10 cellular contexts compared by ENCODE assay signal in genomic region chr16:53061256-53061655, GRCh38. TPM values are rescaled to one million over a fixed set of nuclear protein-coding genes. Genes with fewer than 3 reads are reported as not detected.
A peak's percentile ranks its signal among the peaks of the same experiment; 100 is the strongest.
DNase-seq lines count a peak whose midpoint lies in the region; ATAC-seq, FAIRE-seq and TF ChIP-seq lines count a peak whose summit lies in the region.
"Had no signal": no experiment of that assay in that cellular context is flagged by ENCODE, and none has a peak within 500 bp of the region (broad histone marks: within the 10 kb centered on the region; RNA-seq: fewer than 3 reads in every experiment).

No MANE protein-coding gene starts in this region.

- peaks cover 1% of the 10 kb centered on the region for H3K27me3 Mint-ChIP-seq in endothelial cell (ENCODE audit: unreplicated experiment)

- no peak for TF ChIP-seq CTCF in endothelial cell (IDR thresholded peaks at IDR 0.05; ENCODE audit: unreplicated experiment)

- peak overlapping the region; percentile 38 for H3K27ac Mint-ChIP-seq in endothelial cell (ENCODE audit: unreplicated experiment)

- in situ Hi-C loops in GM23248 (cut with MboI) = loop anchor here (10.0 kb wide), 1 partner anchor 64 kb away; no protein-coding TSS in a partner anchor

- H3K4me3 Mint-ChIP-seq in endothelial cell (ENCODE audit: unreplicated experiment) = no peak overlapping the region
- H3K4me3 Mint-ChIP-seq: H9 had no signal

- no peak overlapping the region for H3K9ac ChIP-seq in GM23248

- H3K4me1 Mint-ChIP-seq in endothelial cell (ENCODE audit: unreplicated experiment) = peaks cover 24% of the 10 kb centered on the region

- H3K36me3 ChIP-seq in GM23248 (ENCODE audit: low read depth) = no peaks in the 10 kb centered on the region

- H3K4me3 ChIP-seq in GM23248 = no peak overlapping the region

- no peak for FAIRE-seq in H54 (lab: Jason Lieb, UNC)

- H3K4me1 ChIP-seq in GM23248 (ENCODE audit: insufficient read depth) = peaks cover 11% of the 10 kb centered on the region

- no peak for TF ChIP-seq POLR2A in H54 (IDR thresholded peaks at IDR 0.05; ENCODE audit: low read depth, low read length)

- peaks cover 8% of the 10 kb centered on the region for H3F3A ChIP-seq in GM23248 (ENCODE audit: insufficient read depth)

- ATAC-seq in GM18499 (IDR thresholded peaks at IDR 0.05; ENCODE audit: insufficient read depth, unreplicated experiment) (peak; percentile 14), GM21360 (IDR thresholded peaks at IDR 0.05; ENCODE audit: unreplicated experiment) (peak; percentile 33), HG03280 (IDR thresholded peaks at IDR 0.05; ENCODE audit: unreplicated experiment) (peak; percentile 8)

- DNase-seq in endothelial cell (ENCODE audit: low spot score) = no peak
- no peak for DNase-seq in NCI-H2081 (lab: John Stamatoyannopoulos, UW)
- no peak for DNase-seq in stimulated activated CD4-positive, alpha-beta T cell treated with anti-CD3 and anti-CD28 coated beads, Interleukin-4, amount 100 ng/mL, for 24 hours
- DNase-seq in H54 (ENCODE audit: insufficient read length, low spot score) = no peak
- no peak for DNase-seq in GM23248
- DNase-seq: H9; NK-92 treated with Interleukin-12 subunit alpha and Interleukin-12 subunit beta, amount 100 ng/mL, for 24 hours had no signal

- H3K27me3 ChIP-seq in GM23248 (replicated peaks; ENCODE audit: insufficient read depth) = no peaks in the 10 kb centered on the region

- H4K20me1 ChIP-seq in GM23248 (ENCODE audit: insufficient read depth) = no peaks in the 10 kb centered on the region

- no peaks in the 10 kb centered on the region for H3K9me2 ChIP-seq in GM23248 (ENCODE audit: insufficient read depth)

- no peak overlapping the region for H3K4me2 ChIP-seq in GM23248 (ENCODE audit: unreplicated experiment)

- H3K36me3 Mint-ChIP-seq in endothelial cell (ENCODE audit: low read depth, unreplicated experiment) = no peaks in the 10 kb centered on the region

- H3K27ac ChIP-seq in GM23248 = no peak overlapping the region

- H3K9me3 ChIP-seq in GM23248 (ENCODE audit: low read depth) = no peaks in the 10 kb centered on the region

- no peak overlapping the region for H2AFZ ChIP-seq in GM23248

- no peaks in the 10 kb centered on the region for H3K9me3 Mint-ChIP-seq in endothelial cell (ENCODE audit: unreplicated experiment)
- H3K9me3 Mint-ChIP-seq: H9 had no signal

- peaks cover 88% of the 10 kb centered on the region for H3K79me2 ChIP-seq in GM23248 (ENCODE audit: insufficient read depth)

- WGBS in GM23248 (ENCODE audit: low coverage in 1 of 2, low lambda C conversion rate in 2 of 2, missing lambda C conversion rate in 2 of 2), 2 experiments = 95 to 100% methylated on average over 5 of the region's 5 CpGs

RNA-seq across cellular contexts. Expression of gene CHD9, which starts 6.5 kb away (rescaled TPM):
- 49.2 TPM for total RNA-seq in endothelial cell (ENCODE audit: unreplicated experiment)
- 20.5 and 24.0 TPM in 2 replicates for total RNA-seq in GM23248 (2014; rRNA removed; shearing (Covaris generic))
- polyA plus RNA-seq in GM23248 (2016; fragmentation: Nextera tagmentation; extraction: Ambion mirVana) = 38.1 and 47.4 TPM in 2 replicates

RNA-seq across cellular contexts. Expression of gene CHD9NB, which starts 8.6 kb away (rescaled TPM):
- total RNA-seq in endothelial cell (ENCODE audit: unreplicated experiment) = 2.0 TPM
- total RNA-seq in GM23248 (2014; rRNA removed; shearing (Covaris generic)) = 0.22 and 0.25 TPM in 2 replicates
- polyA plus RNA-seq in GM23248 (2016; fragmentation: Nextera tagmentation; extraction: Ambion mirVana) = 0.15 and 0.20 TPM in 2 replicates
